Comparison of ENCODE assay signal across 1 cellular context in genomic region chr5:135266301-135266630, GRCh38.
TF ChIP-seq lines count a peak whose summit lies in the region.

No MANE protein-coding gene starts in this region.

TF ChIP-seq in GM23338, 12 proteins besides CTCF, POLR2A, EP300 and RAD21 (continued from another document):
- TF ChIP-seq, protein P1, sequence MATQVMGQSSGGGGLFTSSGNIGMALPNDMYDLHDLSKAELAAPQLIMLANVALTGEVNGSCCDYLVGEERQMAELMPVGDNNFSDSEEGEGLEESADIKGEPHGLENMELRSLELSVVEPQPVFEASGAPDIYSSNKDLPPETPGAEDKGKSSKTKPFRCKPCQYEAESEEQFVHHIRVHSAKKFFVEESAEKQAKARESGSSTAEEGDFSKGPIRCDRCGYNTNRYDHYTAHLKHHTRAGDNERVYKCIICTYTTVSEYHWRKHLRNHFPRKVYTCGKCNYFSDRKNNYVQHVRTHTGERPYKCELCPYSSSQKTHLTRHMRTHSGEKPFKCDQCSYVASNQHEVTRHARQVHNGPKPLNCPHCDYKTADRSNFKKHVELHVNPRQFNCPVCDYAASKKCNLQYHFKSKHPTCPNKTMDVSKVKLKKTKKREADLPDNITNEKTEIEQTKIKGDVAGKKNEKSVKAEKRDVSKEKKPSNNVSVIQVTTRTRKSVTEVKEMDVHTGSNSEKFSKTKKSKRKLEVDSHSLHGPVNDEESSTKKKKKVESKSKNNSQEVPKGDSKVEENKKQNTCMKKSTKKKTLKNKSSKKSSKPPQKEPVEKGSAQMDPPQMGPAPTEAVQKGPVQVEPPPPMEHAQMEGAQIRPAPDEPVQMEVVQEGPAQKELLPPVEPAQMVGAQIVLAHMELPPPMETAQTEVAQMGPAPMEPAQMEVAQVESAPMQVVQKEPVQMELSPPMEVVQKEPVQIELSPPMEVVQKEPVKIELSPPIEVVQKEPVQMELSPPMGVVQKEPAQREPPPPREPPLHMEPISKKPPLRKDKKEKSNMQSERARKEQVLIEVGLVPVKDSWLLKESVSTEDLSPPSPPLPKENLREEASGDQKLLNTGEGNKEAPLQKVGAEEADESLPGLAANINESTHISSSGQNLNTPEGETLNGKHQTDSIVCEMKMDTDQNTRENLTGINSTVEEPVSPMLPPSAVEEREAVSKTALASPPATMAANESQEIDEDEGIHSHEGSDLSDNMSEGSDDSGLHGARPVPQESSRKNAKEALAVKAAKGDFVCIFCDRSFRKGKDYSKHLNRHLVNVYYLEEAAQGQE (IDR thresholded peaks at IDR 0.05; ENCODE audit: unreplicated experiment), result no peak
